8 cellular contexts compared by ENCODE assay signal in the genomic region with DNA sequence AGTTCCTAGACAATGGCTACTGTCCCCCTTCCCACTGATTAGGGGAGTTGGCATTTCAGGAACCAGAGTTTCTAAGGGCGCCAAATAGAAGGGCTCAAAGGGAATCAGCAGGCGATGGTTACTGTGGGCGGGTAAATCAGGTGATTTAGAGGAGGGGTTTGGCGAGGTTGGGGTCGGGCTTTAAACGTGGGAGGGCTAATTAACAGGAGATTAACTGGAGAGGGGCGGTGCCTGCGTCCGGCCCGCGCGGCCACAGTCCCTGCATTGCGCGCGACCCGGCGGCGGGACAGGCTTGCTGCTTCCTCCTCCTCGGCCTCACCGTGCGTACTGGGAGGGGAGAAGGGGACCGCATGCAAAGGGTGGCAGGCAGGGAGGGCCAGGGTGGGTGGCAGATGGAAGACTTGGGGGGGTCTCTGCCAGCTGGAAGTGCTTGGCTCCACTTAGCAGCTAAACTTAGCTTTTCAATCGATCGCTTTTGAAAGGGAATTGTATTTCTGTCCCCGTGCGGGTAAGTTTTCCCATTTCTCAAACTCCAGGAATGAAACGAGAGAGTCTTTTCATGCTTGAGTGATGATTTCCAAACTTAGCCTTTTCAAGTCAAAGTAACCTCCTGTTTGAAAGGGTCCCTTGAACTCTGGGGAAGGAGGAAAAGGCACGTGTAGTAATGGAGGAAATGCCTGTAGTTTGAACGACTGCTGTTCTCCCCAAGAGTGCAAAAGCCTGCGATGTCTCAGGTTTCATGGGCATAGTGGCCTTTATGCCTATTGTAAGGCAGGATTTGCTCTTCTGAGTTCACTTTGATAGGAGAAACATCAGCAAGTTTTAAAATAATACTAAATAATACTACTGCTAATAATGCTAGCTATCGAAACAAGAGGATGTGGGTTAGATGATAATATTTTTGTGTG. TPM values are rescaled to one million over a fixed set of nuclear protein-coding genes. Genes with fewer than 3 reads are reported as not detected.
DNase-seq lines count a peak whose midpoint lies in the region; ATAC-seq and TF ChIP-seq lines count a peak whose summit lies in the region.

A gene with protein sequence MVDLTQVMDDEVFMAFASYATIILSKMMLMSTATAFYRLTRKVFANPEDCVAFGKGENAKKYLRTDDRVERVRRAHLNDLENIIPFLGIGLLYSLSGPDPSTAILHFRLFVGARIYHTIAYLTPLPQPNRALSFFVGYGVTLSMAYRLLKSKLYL (plus strand): TSS at position 255 of the 908 bp plus-strand sequence. CDS start 6,608 bp downstream, outside the sequence.

- H3K36me3 Mint-ChIP-seq in Calu3 (ENCODE audit: insufficient read depth, unreplicated experiment) (peaks cover 56% of the 10 kb centered on the region), GM23338 (ENCODE audit: low read depth) (peaks cover 35% of the 10 kb centered on the region)
- H3K36me3 Mint-ChIP-seq in CD8-positive, alpha-beta T cell, result no peaks in the 10 kb centered on the region

- H3K4me3 Mint-ChIP-seq in Calu3 (ENCODE audit: low read depth, unreplicated experiment) (peak within 1 kb of the TSS; percentile 81), GM23338 (peak within 1 kb of the TSS; percentile 95)
- no peak within 1 kb of the TSS for H3K4me3 Mint-ChIP-seq in CD8-positive, alpha-beta T cell

- CTCF ChIA-PET in Calu3 (lab: Charles Lee), result no interaction called here
- CTCF ChIA-PET in CD8-positive, alpha-beta T cell (lab: Charles Lee), result no interaction called here

- H3F3A ChIP-seq in GM23338 (replicated peaks; ENCODE audit: low read depth), result no peaks in the 10 kb centered on the region

- H3K27me3 ChIP-seq in GM23338 (ENCODE audit: insufficient read depth) (no peaks in the 10 kb centered on the region), rectal smooth muscle tissue (ENCODE audit: control insufficient read depth, insufficient read depth, low read length) (no peaks in the 10 kb centered on the region)
- H3K27me3 ChIP-seq in CD8-positive, alpha-beta T cell (ENCODE audit: insufficient read depth, low read length), result no peaks in the 10 kb centered on the region

- intact Hi-C loops in Calu3 (cut with micrococcal nuclease; ENCODE audit: unreplicated experiment), result no loop called here
- intact Hi-C loops in CD8-positive, alpha-beta T cell (cut with DNase I, micrococcal nuclease), result no loop called here

- POLR2A ChIA-PET in CD8-positive, alpha-beta T cell (lab: Charles Lee), result no interaction called here

- ATAC-seq in GM23338 (peak; percentile 93), GM19328 (IDR thresholded peaks at IDR 0.05; ENCODE audit: unreplicated experiment) (no peak)
- no peak for ATAC-seq in CD8-positive, alpha-beta T cell

- H3K27ac ChIP-seq in GM23338 (ENCODE audit: low read depth) (peak within 1 kb of the TSS; percentile 78), rectal smooth muscle tissue (ENCODE audit: low read depth, low read length) (peak within 1 kb of the TSS; percentile 64)
- H3K27ac ChIP-seq in CD8-positive, alpha-beta T cell (ENCODE audit: low read depth, low read length), result no peak within 1 kb of the TSS

- H3K27ac Mint-ChIP-seq in Calu3 (ENCODE audit: unreplicated experiment) (peak within 1 kb of the TSS; percentile 93), GM23338 (peak within 1 kb of the TSS; percentile 94)
- H3K27ac Mint-ChIP-seq in CD8-positive, alpha-beta T cell, result no peak within 1 kb of the TSS

- H3K4me1 Mint-ChIP-seq in Calu3 (ENCODE audit: low read depth, unreplicated experiment), result peaks cover 69% of the 10 kb centered on the region
- H3K4me1 Mint-ChIP-seq in GM23338, result peaks cover 52% of the 10 kb centered on the region
- H3K4me1 Mint-ChIP-seq in CD8-positive, alpha-beta T cell (ENCODE audit: low read depth), result no peaks in the 10 kb centered on the region

- peaks cover 63% of the 10 kb centered on the region for H3K79me2 ChIP-seq in GM23338 (replicated peaks; ENCODE audit: insufficient read depth)

- H3K9ac ChIP-seq in rectal smooth muscle tissue (ENCODE audit: low read length), result no peak within 1 kb of the TSS

- peaks cover 32% of the 10 kb centered on the region for H4K20me1 ChIP-seq in GM23338 (replicated peaks; ENCODE audit: insufficient read depth)

- H3K27me3 Mint-ChIP-seq in Calu3 (ENCODE audit: unreplicated experiment) (no peaks in the 10 kb centered on the region), GM23338 (ENCODE audit: insufficient read depth, low read depth, poor library complexity) (peaks cover 2% of the 10 kb centered on the region)
- H3K27me3 Mint-ChIP-seq in CD8-positive, alpha-beta T cell (ENCODE audit: low read depth), result peaks cover 8% of the 10 kb centered on the region

- H3K4me2 ChIP-seq in GM23338, result peak within 1 kb of the TSS; percentile 86

- peak within 1 kb of the TSS; percentile 71 for H3K4me3 ChIP-seq in GM23338
- H3K4me3 ChIP-seq in rectal smooth muscle tissue (ENCODE audit: low read length), result peak within 1 kb of the TSS; percentile 82
- no peak within 1 kb of the TSS for H3K4me3 ChIP-seq in CD8-positive, alpha-beta T cell (ENCODE audit: low read depth, low read length)

- H3K9me2 ChIP-seq in GM23338 (ENCODE audit: insufficient read depth), result no peaks in the 10 kb centered on the region

- H3K9me3 ChIP-seq in CD8-positive, alpha-beta T cell (ENCODE audit: low read length), result no peaks in the 10 kb centered on the region

- H3K9me3 Mint-ChIP-seq in Calu3 (ENCODE audit: low read depth, unreplicated experiment) (no peaks in the 10 kb centered on the region), GM23338 (no peaks in the 10 kb centered on the region; the same call in 2 of the 3 replicates)
- peaks cover 2% of the 10 kb centered on the region for H3K9me3 Mint-ChIP-seq in CD8-positive, alpha-beta T cell

- DNase-seq in Calu3, result peak; percentile 90
- peak; percentile 96 for DNase-seq in GM23338 (ENCODE audit: low spot score)
- peak; percentile 57 for DNase-seq in NCI-H1105 (lab: John Stamatoyannopoulos, UW)
- DNase-seq in anterior cingulate cortex (lab: John Stamatoyannopoulos, UW), result peak in 32 of 58 donors; percentile 5 to 68 (median 23)
- peak in 33 of 51 donors; percentile 2 to 62 (median 34) for DNase-seq in hypothalamus (lab: John Stamatoyannopoulos, UW)
- DNase-seq in CD8-positive, alpha-beta T cell, result no peak

- TSS peak; percentile 57 for BruUV-seq in Calu3 (replicated peaks; lab: Mats Ljungman, UMichigan)

- TF ChIP-seq CTCF in Calu3 (IDR thresholded peaks at IDR 0.05; ENCODE audit: unreplicated experiment), result no peak
- TF ChIP-seq CTCF in GM23338 (conservative IDR thresholded peaks at IDR 0.05; ENCODE audit: low read depth in 2 of 2), result no peak
- TF ChIP-seq CTCF in CD8-positive, alpha-beta T cell (IDR thresholded peaks at IDR 0.05), result no peak

- peaks cover 29% of the 10 kb centered on the region for H3K4me1 ChIP-seq in GM23338 (ENCODE audit: insufficient read depth)
- H3K4me1 ChIP-seq in rectal smooth muscle tissue (ENCODE audit: control insufficient read depth, insufficient read depth, low read length), result no peaks in the 10 kb centered on the region
- H3K4me1 ChIP-seq in CD8-positive, alpha-beta T cell (ENCODE audit: insufficient read depth, low read length), result no peaks in the 10 kb centered on the region

- peak within 1 kb of the TSS; percentile 10; the same call in 1 of the 2 replicates for H2AFZ ChIP-seq in GM23338

- H3K36me3 ChIP-seq in GM23338 (ENCODE audit: insufficient read depth) (peaks cover 9% of the 10 kb centered on the region; the same call in 1 of the 2 replicates), rectal smooth muscle tissue (ENCODE audit: control insufficient read depth, insufficient read depth, low read length) (no peaks in the 10 kb centered on the region)
- H3K36me3 ChIP-seq in CD8-positive, alpha-beta T cell (ENCODE audit: insufficient read depth, low read length), result no peaks in the 10 kb centered on the region

TF ChIP-seq in GM23338, 12 proteins besides CTCF, POLR2A, EP300 and RAD21 (continues in another document):
- TF ChIP-seq EZH2phosphoT487 (IDR thresholded peaks at IDR 0.05; ENCODE audit: unreplicated experiment) (no peak), POLR2AphosphoS5 (IDR thresholded peaks at IDR 0.05; ENCODE audit: low read depth) (peak; percentile 98), EZH2 (IDR thresholded peaks at IDR 0.05; ENCODE audit: low read depth, unreplicated experiment) (no peak)
- TF ChIP-seq, protein P1, sequence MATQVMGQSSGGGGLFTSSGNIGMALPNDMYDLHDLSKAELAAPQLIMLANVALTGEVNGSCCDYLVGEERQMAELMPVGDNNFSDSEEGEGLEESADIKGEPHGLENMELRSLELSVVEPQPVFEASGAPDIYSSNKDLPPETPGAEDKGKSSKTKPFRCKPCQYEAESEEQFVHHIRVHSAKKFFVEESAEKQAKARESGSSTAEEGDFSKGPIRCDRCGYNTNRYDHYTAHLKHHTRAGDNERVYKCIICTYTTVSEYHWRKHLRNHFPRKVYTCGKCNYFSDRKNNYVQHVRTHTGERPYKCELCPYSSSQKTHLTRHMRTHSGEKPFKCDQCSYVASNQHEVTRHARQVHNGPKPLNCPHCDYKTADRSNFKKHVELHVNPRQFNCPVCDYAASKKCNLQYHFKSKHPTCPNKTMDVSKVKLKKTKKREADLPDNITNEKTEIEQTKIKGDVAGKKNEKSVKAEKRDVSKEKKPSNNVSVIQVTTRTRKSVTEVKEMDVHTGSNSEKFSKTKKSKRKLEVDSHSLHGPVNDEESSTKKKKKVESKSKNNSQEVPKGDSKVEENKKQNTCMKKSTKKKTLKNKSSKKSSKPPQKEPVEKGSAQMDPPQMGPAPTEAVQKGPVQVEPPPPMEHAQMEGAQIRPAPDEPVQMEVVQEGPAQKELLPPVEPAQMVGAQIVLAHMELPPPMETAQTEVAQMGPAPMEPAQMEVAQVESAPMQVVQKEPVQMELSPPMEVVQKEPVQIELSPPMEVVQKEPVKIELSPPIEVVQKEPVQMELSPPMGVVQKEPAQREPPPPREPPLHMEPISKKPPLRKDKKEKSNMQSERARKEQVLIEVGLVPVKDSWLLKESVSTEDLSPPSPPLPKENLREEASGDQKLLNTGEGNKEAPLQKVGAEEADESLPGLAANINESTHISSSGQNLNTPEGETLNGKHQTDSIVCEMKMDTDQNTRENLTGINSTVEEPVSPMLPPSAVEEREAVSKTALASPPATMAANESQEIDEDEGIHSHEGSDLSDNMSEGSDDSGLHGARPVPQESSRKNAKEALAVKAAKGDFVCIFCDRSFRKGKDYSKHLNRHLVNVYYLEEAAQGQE (IDR thresholded peaks at IDR 0.05; ENCODE audit: unreplicated experiment), result peak; percentile 32
- TF ChIP-seq, protein P2, sequence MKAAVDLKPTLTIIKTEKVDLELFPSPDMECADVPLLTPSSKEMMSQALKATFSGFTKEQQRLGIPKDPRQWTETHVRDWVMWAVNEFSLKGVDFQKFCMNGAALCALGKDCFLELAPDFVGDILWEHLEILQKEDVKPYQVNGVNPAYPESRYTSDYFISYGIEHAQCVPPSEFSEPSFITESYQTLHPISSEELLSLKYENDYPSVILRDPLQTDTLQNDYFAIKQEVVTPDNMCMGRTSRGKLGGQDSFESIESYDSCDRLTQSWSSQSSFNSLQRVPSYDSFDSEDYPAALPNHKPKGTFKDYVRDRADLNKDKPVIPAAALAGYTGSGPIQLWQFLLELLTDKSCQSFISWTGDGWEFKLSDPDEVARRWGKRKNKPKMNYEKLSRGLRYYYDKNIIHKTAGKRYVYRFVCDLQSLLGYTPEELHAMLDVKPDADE (IDR thresholded peaks at IDR 0.05), result no peak

RNA-seq across cellular contexts. Expression of the gene that starts here (rescaled TPM):
- 352 and 354 TPM in 2 replicates for total RNA-seq in Calu3 (2022)
- total RNA-seq in GM23338 (2014; rRNA removed; shearing (Covaris generic)), result 297 and 354 TPM in 2 replicates
- 1,275 and 1,400 TPM in 2 replicates for polyA plus RNA-seq in GM23338 (2016; fragmentation: Nextera tagmentation; extraction: Ambion mirVana)
- total RNA-seq in CD8-positive, alpha-beta T cell, result not detected

Comparison
In these comparisons a context has a peak if more than half of its experiments do, and no peak if none do; other contexts are left out.
1. RNA of the gene that starts here (total RNA-seq): 352 to 354 TPM in Calu3 and 297 to 354 TPM in GM23338; not detected in CD8-positive, alpha-beta T cell; every median in the first group is over 100 times any median in the second.
2. DNase-seq: peak in Calu3 (single experiment), GM23338 (single experiment), NCI-H1105 (single experiment), anterior cingulate cortex (32 of 58) and hypothalamus (33 of 51); none in CD8-positive, alpha-beta T cell (0 of 7).